Comparison of ENCODE assay signal across 11 cellular contexts in the genomic region with DNA sequence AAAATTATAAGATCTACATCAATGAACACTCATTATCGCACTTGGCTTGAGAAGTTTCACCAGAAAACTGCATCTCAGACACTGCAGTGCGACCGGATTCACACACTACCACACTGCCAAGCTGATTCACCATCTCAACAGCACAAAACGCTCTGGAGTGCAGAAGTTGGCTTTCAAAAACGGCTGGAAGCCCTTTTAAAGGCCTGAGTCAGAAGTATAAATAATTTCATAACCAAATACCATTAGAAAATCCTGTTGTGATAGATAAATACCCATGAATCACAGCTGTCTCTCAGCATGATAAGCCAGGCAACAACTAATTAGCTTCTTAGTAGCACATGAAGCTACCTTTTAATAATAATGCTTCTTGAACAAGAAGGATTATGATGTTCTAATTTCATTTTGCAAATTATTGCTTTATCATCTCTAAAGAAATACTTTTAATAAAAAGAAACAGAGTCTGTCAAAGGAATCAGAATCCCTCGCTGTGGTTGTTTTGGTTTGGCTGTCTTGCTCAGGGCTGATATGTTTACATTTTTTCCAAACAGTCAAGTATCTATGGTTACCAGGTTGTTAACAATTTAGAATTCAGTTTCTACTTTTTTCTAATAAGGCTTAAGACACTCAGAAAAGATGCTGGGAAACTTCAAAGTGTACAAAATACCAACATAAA. TPM values are rescaled to one million over a fixed set of nuclear protein-coding genes. Genes with fewer than 3 reads are reported as not detected.
DNase-seq lines count a peak whose midpoint lies in the region; ATAC-seq, FAIRE-seq and TF ChIP-seq lines count a peak whose summit lies in the region.
"Had no signal": no experiment of that assay in that cellular context is flagged by ENCODE, and none has a peak within 500 bp of the region (broad histone marks: within the 10 kb centered on the region; RNA-seq: fewer than 3 reads in every experiment).

No MANE protein-coding gene starts in this region.

- H3K4me2 ChIP-seq in astrocyte (ENCODE audit: low read length) (peak overlapping the region; percentile 23), skeletal muscle satellite cell (ENCODE audit: low read length) (peak overlapping the region; percentile 55)

- TF ChIP-seq POLR2A in prostate gland (IDR thresholded peaks at IDR 0.05) = no peak

- no peaks in the 10 kb centered on the region for H3K27me3 Mint-ChIP-seq in astrocyte (ENCODE audit: low read depth, unreplicated experiment)
- H3K27me3 Mint-ChIP-seq: activated naive CD8-positive, alpha-beta T cell had no signal

- H3K4me1 ChIP-seq in astrocyte (ENCODE audit: insufficient read depth, low read length) = peaks cover 5% of the 10 kb centered on the region
- H3K4me1 ChIP-seq in right cardiac atrium (ENCODE audit: control insufficient read depth, insufficient read depth, low read length) = no peaks in the 10 kb centered on the region
- H3K4me1 ChIP-seq in skeletal muscle satellite cell (ENCODE audit: control insufficient read depth, insufficient read depth, low read length) = peaks cover 11% of the 10 kb centered on the region
- H3K4me1 ChIP-seq in prostate gland (replicated peaks) = no peaks in the 10 kb centered on the region

- peak; percentile 17 for FAIRE-seq in astrocyte (lab: Jason Lieb, UNC)

- DNase-seq in HCEC 1CT = peak; percentile 91
- peak; percentile 73 for DNase-seq in astrocyte (ENCODE audit: low read depth)
- peak in 2 of 3 donors; percentile 44 to 60 for DNase-seq in right cardiac atrium
- no peak for DNase-seq in prostate gland (ENCODE audit: low spot score)
- DNase-seq in NCI-H1092 treated with DMSO at 0.1 percent for 48 hours (lab: John Stamatoyannopoulos, UW) = no peak
- no peak for DNase-seq in NCI-H2196 (lab: John Stamatoyannopoulos, UW; ENCODE audit: unreplicated experiment)
- DNase-seq: NCI-H82 had no signal

- H3K9me3 ChIP-seq in astrocyte (ENCODE audit: insufficient read depth, low read depth, low read length) = no peaks in the 10 kb centered on the region
- H3K9me3 ChIP-seq in right cardiac atrium (ENCODE audit: control insufficient read depth, low read length) = no peaks in the 10 kb centered on the region
- no peaks in the 10 kb centered on the region for H3K9me3 ChIP-seq in skeletal muscle satellite cell (replicated peaks; ENCODE audit: low read length)
- no peaks in the 10 kb centered on the region for H3K9me3 ChIP-seq in prostate gland
- H3K9me3 ChIP-seq: neutrophil had no signal

- 38% methylated on average over 6 of the region's 6 CpGs for WGBS in right cardiac atrium
- WGBS in prostate gland = 44% methylated on average over 6 of the region's 6 CpGs

- H3K4me3 ChIP-seq in astrocyte (ENCODE audit: insufficient read depth, low read depth, low read length) (no peak overlapping the region), right cardiac atrium (ENCODE audit: low read length) (no peak overlapping the region), skeletal muscle satellite cell (ENCODE audit: low read length) (no peak overlapping the region), prostate gland (no peak overlapping the region)

- no peak overlapping the region for H3K27ac Mint-ChIP-seq in astrocyte (ENCODE audit: unreplicated experiment)
- H3K27ac Mint-ChIP-seq: activated naive CD8-positive, alpha-beta T cell had no signal

- no peaks in the 10 kb centered on the region for H4K20me1 ChIP-seq in astrocyte (ENCODE audit: insufficient read depth, low read length)

- H3K4me1 Mint-ChIP-seq in astrocyte (ENCODE audit: low read depth, unreplicated experiment) = peaks cover 13% of the 10 kb centered on the region

- intact Hi-C loops in right cardiac atrium (cut with DNase I) (loop anchor here in 1 of 4 donors (10.0 kb wide), 1 partner anchor 50 kb away; a partner anchor contains a TSS), prostate gland (cut with DNase I) (no loop called here)

- H3K27me3 ChIP-seq in astrocyte (ENCODE audit: insufficient read depth, low read length) = no peaks in the 10 kb centered on the region
- no peaks in the 10 kb centered on the region for H3K27me3 ChIP-seq in right cardiac atrium (ENCODE audit: control insufficient read depth, insufficient read depth)
- no peaks in the 10 kb centered on the region for H3K27me3 ChIP-seq in skeletal muscle satellite cell (ENCODE audit: control insufficient read depth, insufficient read depth, low read length)
- no peaks in the 10 kb centered on the region for H3K27me3 ChIP-seq in prostate gland (replicated peaks; ENCODE audit: insufficient read depth)
- H3K27me3 ChIP-seq: neutrophil had no signal

- H3K9ac ChIP-seq in astrocyte (ENCODE audit: low read length) (no peak overlapping the region), skeletal muscle satellite cell (ENCODE audit: low read depth, low read length) (no peak overlapping the region)

- TF ChIP-seq CTCF in astrocyte (IDR thresholded peaks at IDR 0.05; ENCODE audit: insufficient read depth, low read depth, low read length) (no peak), prostate gland (IDR thresholded peaks at IDR 0.05) (no peak)

- no peaks in the 10 kb centered on the region for H3K79me2 ChIP-seq in astrocyte (ENCODE audit: insufficient read depth, low read length)

- no peak overlapping the region for H2AFZ ChIP-seq in astrocyte (ENCODE audit: low read depth, low read length)

- H3K27ac ChIP-seq in astrocyte (ENCODE audit: low read depth, low read length) (no peak overlapping the region), right cardiac atrium (ENCODE audit: low read length) (no peak overlapping the region), prostate gland (no peak overlapping the region)
- H3K27ac ChIP-seq: neutrophil had no signal

- H3K9me3 Mint-ChIP-seq in astrocyte (ENCODE audit: unreplicated experiment) = no peaks in the 10 kb centered on the region

- H3K4me3 Mint-ChIP-seq in astrocyte (ENCODE audit: unreplicated experiment) = no peak overlapping the region
- H3K4me3 Mint-ChIP-seq: activated naive CD8-positive, alpha-beta T cell had no signal

- no peaks in the 10 kb centered on the region for H3K36me3 ChIP-seq in astrocyte (ENCODE audit: insufficient read depth, low read length)
- no peaks in the 10 kb centered on the region for H3K36me3 ChIP-seq in skeletal muscle satellite cell (ENCODE audit: insufficient read depth, low read length)
- no peaks in the 10 kb centered on the region for H3K36me3 ChIP-seq in prostate gland
- H3K36me3 ChIP-seq: neutrophil had no signal

- ATAC-seq in right cardiac atrium (peak; percentile 93), HG03045 (IDR thresholded peaks at IDR 0.05; ENCODE audit: unreplicated experiment) (no peak)

- H3K36me3 Mint-ChIP-seq in astrocyte (ENCODE audit: low read depth, unreplicated experiment) = no peaks in the 10 kb centered on the region
- H3K36me3 Mint-ChIP-seq: activated naive CD8-positive, alpha-beta T cell had no signal

RNA-seq across cellular contexts. Expression of a gene that starts 51.2 kb away (rescaled TPM):
- total RNA-seq in astrocyte (10.2 and 10.7 TPM in 2 replicates), right cardiac atrium (10 to 100 TPM in 1 of 4 donors, 1 to 10 TPM in 3; 6.7 to 15.5 (median 7.4) TPM), prostate gland (10 to 100 TPM in 1 of 2 donors, 1 to 10 TPM in 1; 5.9 to 13.7 TPM)
- 2.8 TPM for polyA plus RNA-seq in right cardiac atrium
- total RNA-seq in skeletal muscle satellite cell (2012; rRNA removed) = 17.9 and 18.3 TPM in 2 replicates

Comparison
In these comparisons a context has a peak if more than half of its experiments do, and no peak if none do; other contexts are left out.
1. DNase-seq: peak in HCEC 1CT (single experiment), astrocyte (single experiment) and right cardiac atrium (2 of 3); none in prostate gland (single experiment), NCI-H1092 treated with DMSO at 0.1 percent for 48 hours (single experiment) and NCI-H2196 (single experiment).